Comparison of ENCODE assay signal across 8 cellular contexts in genomic region chr12:6766651-6767300, GRCh38. TPM values are rescaled to one million over a fixed set of nuclear protein-coding genes. Genes with fewer than 3 reads are reported as not detected.
DNase-seq lines count a peak whose midpoint lies in the region; ATAC-seq and TF ChIP-seq lines count a peak whose summit lies in the region.

No MANE protein-coding gene starts in this region.

- H3K4me3 Mint-ChIP-seq in progenitor cell of endocrine pancreas (ENCODE audit: low read depth) = peak overlapping the region; percentile 82

- H3K27me3 ChIP-seq in SK-N-SH (ENCODE audit: insufficient read depth) = no peaks in the 10 kb centered on the region

- peaks cover 40% of the 10 kb centered on the region for H4K20me1 ChIP-seq in SK-N-SH (ENCODE audit: insufficient read depth)

- in situ Hi-C loops in astrocyte of the cerebellum (cut with HindIII; ENCODE audit: low sequenced_read_pairs) = loop anchor here (5.0 kb wide), 1 partner anchor 46 kb away; no protein-coding TSS in a partner anchor

- H3K79me2 ChIP-seq in SK-N-SH (ENCODE audit: insufficient read depth) = peaks cover 40% of the 10 kb centered on the region

- POLR2A ChIA-PET in SK-N-SH (lab: Yijun Ruan, JAX) = interaction anchor here (0.6 to 4.8 kb wide), 14 partner anchors 11 to 159 kb away, joined by 3 to 89 read pairs (median 5); partner anchors contain the start of genes CDCA3, COPS7A, GPR162 and MLF2

- TF ChIP-seq CTCF in SK-N-SH (IDR thresholded peaks at IDR 0.05) (peak; percentile 63), astrocyte of the cerebellum (IDR thresholded peaks at IDR 0.05; ENCODE audit: low read depth, low read length, missing control alignments) (peak; percentile 50), progenitor cell of endocrine pancreas (IDR thresholded peaks at IDR 0.05; ENCODE audit: unreplicated experiment) (peak; percentile 89)

- H3K27ac ChIP-seq in SK-N-SH (ENCODE audit: low read depth in 2 of 2, low read length in 1 of 2) = peak overlapping the region; percentile 8 to 95; a peak in 3 of 4 replicates

- peak overlapping the region; percentile 96 for H3K4me2 ChIP-seq in SK-N-SH

- H3K4me3 ChIP-seq in SK-N-SH (ENCODE audit: low read depth in 2 of 2, low read length in 1 of 2) (peak overlapping the region; percentile 82 to 93), astrocyte of the cerebellum (ENCODE audit: low read depth, low read length) (peak overlapping the region; percentile 94)

- H3K9me3 ChIP-seq in SK-N-SH = no peaks in the 10 kb centered on the region

- no peak overlapping the region for H2AFZ ChIP-seq in SK-N-SH (ENCODE audit: low read depth)

- H3K4me1 ChIP-seq in SK-N-SH (ENCODE audit: control insufficient read depth in 1 of 2, insufficient read depth in 2 of 2, low read depth in 1 of 2, low read length in 1 of 2) = peaks cover 22 to 54% of the 10 kb centered on the region in 2 experiments

- H3K9me2 ChIP-seq in SK-N-SH = no peaks in the 10 kb centered on the region

- peaks cover 3% of the 10 kb centered on the region for H3K9me3 Mint-ChIP-seq in progenitor cell of endocrine pancreas (ENCODE audit: low read depth)

- TF ChIP-seq EP300 in SK-N-SH (IDR thresholded peaks at IDR 0.05; ENCODE audit: borderline replicate concordance in 1 of 2, low read depth in 1 of 2, low read length in 1 of 2) = no peak

- H3F3A ChIP-seq in SK-N-SH (replicated peaks; ENCODE audit: insufficient read depth) = peaks cover 22% of the 10 kb centered on the region

- DNase-seq in DMS79 treated with DMSO at 0.1 percent for 48 hours (lab: John Stamatoyannopoulos, UW) = peak; percentile 78
- DNase-seq in KG1 (lab: John Stamatoyannopoulos, UW) = peak; percentile 20
- peak; percentile 86 for DNase-seq in SK-N-SH
- DNase-seq in astrocyte of the cerebellum (ENCODE audit: low read depth) = no peak
- peak; percentile 81 for DNase-seq in hepatic stellate cell (ENCODE audit: low spot score)
- peak; percentile 91 for DNase-seq in progenitor cell of endocrine pancreas (ENCODE audit: low spot score, unreplicated experiment)
- no peak for DNase-seq in DMS114 treated with DMSO at 0.1 percent for 48 hours (lab: John Stamatoyannopoulos, UW; ENCODE audit: unreplicated experiment)

- peaks cover 10% of the 10 kb centered on the region for H3K27me3 Mint-ChIP-seq in progenitor cell of endocrine pancreas

- WGBS in SK-N-SH (ENCODE audit: low lambda C conversion rate) = under 1% methylated on average over 16 of the region's 86 CpGs

- H3K36me3 ChIP-seq in SK-N-SH (replicated peaks in 1 of 2; ENCODE audit: control insufficient read depth in 1 of 2, insufficient read depth in 2 of 2, low read length in 1 of 2) = peaks cover 15 to 18% of the 10 kb centered on the region in 2 experiments

- ATAC-seq in GM21447 (IDR thresholded peaks at IDR 0.05; ENCODE audit: unreplicated experiment) = peak; percentile 35

- peak overlapping the region; percentile 92 for H3K27ac Mint-ChIP-seq in progenitor cell of endocrine pancreas

- H3K36me3 Mint-ChIP-seq in progenitor cell of endocrine pancreas (ENCODE audit: insufficient read depth) = peaks cover 19% of the 10 kb centered on the region

- H3K4me1 Mint-ChIP-seq in progenitor cell of endocrine pancreas (ENCODE audit: low read depth) = peaks cover 44% of the 10 kb centered on the region

- CTCF ChIA-PET in SK-N-SH (lab: Yijun Ruan, JAX) = interaction anchor here (0.6 to 15.2 kb wide), 31 partner anchors 11 to 216 kb away, joined by 3 to 343 read pairs (median 4); partner anchors contain the start of genes CD4, COPS7A, GPR162 and MLF2

- peak overlapping the region; percentile 90 for H3K9ac ChIP-seq in SK-N-SH

- TF ChIP-seq RAD21 in SK-N-SH (IDR thresholded peaks at IDR 0.05; ENCODE audit: low read length) = peak; percentile 40; the same call in 1 of the 2 replicates

TF ChIP-seq in SK-N-SH, 30 proteins besides CTCF, POLR2A, EP300 and RAD21:
- 0 out of 2 replicates have a peak, but pooled peaks have one; percentile 4 for TF ChIP-seq REST (IDR thresholded peaks at IDR 0.05; ENCODE audit: low read depth, low read length)
- peak; percentile 34; the same call in 1 of the 2 replicates for TF ChIP-seq TAF1 (IDR thresholded peaks at IDR 0.05; ENCODE audit: borderline replicate concordance, low read depth, low read length)
- no peak for TF ChIP-seq GATA2 (CRISPR knock-in tag; IDR thresholded peaks at IDR 0.05)
- no peak for TF ChIP-seq RCOR1 (IDR thresholded peaks at IDR 0.05; ENCODE audit: low read length)
- TF ChIP-seq RXRA (IDR thresholded peaks at IDR 0.05; ENCODE audit: borderline replicate concordance, low read depth) = no peak
- no peak for TF ChIP-seq FOSL2 (IDR thresholded peaks at IDR 0.05; ENCODE audit: borderline replicate concordance, low read depth)
- TF ChIP-seq TEAD4 (IDR thresholded peaks at IDR 0.05; ENCODE audit: borderline replicate concordance, insufficient read depth) = no peak
- no peak for TF ChIP-seq EZH2phosphoT487 (IDR thresholded peaks at IDR 0.05; ENCODE audit: borderline replicate concordance, low read depth)
- peak; percentile 37; the same call in 1 of the 2 replicates for TF ChIP-seq SMC3 (IDR thresholded peaks at IDR 0.05; ENCODE audit: low read depth, low read length)
- no peak for TF ChIP-seq IRF3 (IDR thresholded peaks at IDR 0.05; ENCODE audit: low read depth, low read length)
- TF ChIP-seq CHD2 (IDR thresholded peaks at IDR 0.05; ENCODE audit: low read length, partially characterized antibody) = no peak
- no peak for TF ChIP-seq YY1 (IDR thresholded peaks at IDR 0.05; ENCODE audit: low read depth)
- TF ChIP-seq GABPA (IDR thresholded peaks at IDR 0.05; ENCODE audit: low read depth) = no peak
- TF ChIP-seq FOXM1 (IDR thresholded peaks at IDR 0.05; ENCODE audit: low read depth) = no peak
- no peak for TF ChIP-seq POLR2AphosphoS5 (IDR thresholded peaks at IDR 0.05; ENCODE audit: low read depth, low read length)
- no peak for TF ChIP-seq FOXJ3 (CRISPR knock-in tag; IDR thresholded peaks at IDR 0.05)
- TF ChIP-seq SIN3A (IDR thresholded peaks at IDR 0.05; ENCODE audit: borderline replicate concordance, low read depth, low read length) = peak; percentile 79; the same call in 1 of the 2 replicates

RNA-seq across cellular contexts. Expression of gene PTMS, which starts 0.6 kb away (rescaled TPM):
- polyA plus RNA-seq in SK-N-SH (2012; rRNA removed) = 391 and 661 TPM in 2 replicates
- 526 and 613 TPM in 2 replicates for polyA plus RNA-seq in SK-N-SH (2012; cell fraction: cytosol; rRNA removed)
- 247 and 291 TPM in 2 replicates for polyA plus RNA-seq in SK-N-SH (2012; cell fraction: nucleus; rRNA removed)
- total RNA-seq in progenitor cell of endocrine pancreas = 414 and 480 TPM in 2 replicates

RNA-seq across cellular contexts. Expression of gene LAG3, which starts 5.5 kb away (rescaled TPM):
- 0.72 and 1.1 TPM in 2 replicates for polyA plus RNA-seq in SK-N-SH (2012; rRNA removed)
- 0.14 and 0.21 TPM in 2 replicates for polyA plus RNA-seq in SK-N-SH (2012; cell fraction: cytosol; rRNA removed)
- polyA plus RNA-seq in SK-N-SH (2012; cell fraction: nucleus; rRNA removed) = 7.2 and 9.8 TPM in 2 replicates
- total RNA-seq in progenitor cell of endocrine pancreas = 2.2 and 2.5 TPM in 2 replicates

RNA-seq across cellular contexts. Expression of gene MLF2, which starts 13.8 kb away (rescaled TPM):
- 535 and 624 TPM in 2 replicates for polyA plus RNA-seq in SK-N-SH (2012; rRNA removed)
- polyA plus RNA-seq in SK-N-SH (2012; cell fraction: cytosol; rRNA removed) = 310 and 447 TPM in 2 replicates
- polyA plus RNA-seq in SK-N-SH (2012; cell fraction: nucleus; rRNA removed) = 217 and 351 TPM in 2 replicates
- total RNA-seq in progenitor cell of endocrine pancreas = 281 and 305 TPM in 2 replicates

RNA-seq across cellular contexts. Expression of gene CD4, which starts 22.6 kb away (rescaled TPM):
- polyA plus RNA-seq in SK-N-SH (2012; rRNA removed) = 0.02 TPM in 1 of 2 replicates, not detected in the other
- 0.01 TPM in 2 replicates for polyA plus RNA-seq in SK-N-SH (2012; cell fraction: cytosol; rRNA removed)
- polyA plus RNA-seq in SK-N-SH (2012; cell fraction: nucleus; rRNA removed) = not detected in 2 replicates
- 1.5 and 2.1 TPM in 2 replicates for total RNA-seq in progenitor cell of endocrine pancreas

RNA-seq across cellular contexts. Expression of gene COPS7A, which starts 42.9 kb away (rescaled TPM):
- 191 and 231 TPM in 2 replicates for polyA plus RNA-seq in SK-N-SH (2012; rRNA removed)
- 134 and 163 TPM in 2 replicates for polyA plus RNA-seq in SK-N-SH (2012; cell fraction: cytosol; rRNA removed)
- 340 and 362 TPM in 2 replicates for polyA plus RNA-seq in SK-N-SH (2012; cell fraction: nucleus; rRNA removed)
- 42.6 and 45.5 TPM in 2 replicates for total RNA-seq in progenitor cell of endocrine pancreas

Comparison
In these comparisons a context has a peak if more than half of its experiments do, and no peak if none do; other contexts are left out.
1. DNase-seq: peak in DMS79 treated with DMSO at 0.1 percent for 48 hours (single experiment), KG1 (single experiment), SK-N-SH (single experiment), hepatic stellate cell (single experiment) and progenitor cell of endocrine pancreas (single experiment); none in astrocyte of the cerebellum (single experiment) and DMS114 treated with DMSO at 0.1 percent for 48 hours (single experiment).
2. Peak in every context shown above with its lines, with median percentiles within 50 percentile points of each other: CTCF ChIP-seq.